In genomic region chr18:74233933-74234325, GRCh38 we compare ENCODE assay signal across 1 cellular context.
TF ChIP-seq lines count a peak whose summit lies in the region.

No MANE protein-coding gene starts in this region.

TF ChIP-seq in WTC11, 78 proteins besides CTCF, POLR2A, EP300 and RAD21 (continued from another document):
- no peak for TF ChIP-seq ZNF281 (CRISPR knock-in tag; IDR thresholded peaks at IDR 0.05)
